ENCODE assay signal across 14 cellular contexts in the genomic region with DNA sequence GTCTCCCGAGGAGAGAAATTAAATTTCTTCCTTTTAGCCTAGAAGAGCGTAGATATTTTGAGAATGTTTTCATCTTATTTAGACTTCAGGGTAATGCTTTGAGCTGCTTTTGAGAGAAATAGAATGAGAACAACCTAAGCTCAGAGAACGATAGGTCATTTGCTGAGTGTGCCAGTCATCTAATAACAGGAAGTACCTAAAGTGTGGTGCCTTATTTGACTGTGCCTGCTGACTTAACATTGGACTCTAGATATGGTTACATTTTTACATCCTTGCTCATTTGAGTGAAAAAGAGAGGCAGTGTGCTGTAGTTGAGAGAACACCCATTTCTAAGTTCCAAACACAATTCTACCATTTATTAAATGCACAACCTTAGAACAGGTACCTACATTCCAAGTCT.
DNase-seq lines count a peak whose midpoint lies in the region; ATAC-seq and TF ChIP-seq lines count a peak whose summit lies in the region.
"Had no signal": no experiment of that assay in that cellular context is flagged by ENCODE, and none has a peak within 500 bp of the region (broad histone marks: within the 10 kb centered on the region; RNA-seq: fewer than 3 reads in every experiment).

No MANE protein-coding gene starts in this region.

- in situ Hi-C loops in GM13977 (cut with MboI; ENCODE audit: low pct_unique_long_range_greater_than_20kb, low sequenced_read_pairs, unreplicated experiment) = no loop called here

- ATAC-seq in GM19351 (IDR thresholded peaks at IDR 0.05; ENCODE audit: unreplicated experiment) (peak; percentile 78), HG02759 (IDR thresholded peaks at IDR 0.05; ENCODE audit: unreplicated experiment) (peak; percentile 98), HG03457 (IDR thresholded peaks at IDR 0.05; ENCODE audit: unreplicated experiment) (peak; percentile 90), right lobe of liver (no peak), left lobe of liver (no peak)
- ATAC-seq in activated T-helper 17 cell treated with anti-CD3 and anti-CD28 coated beads, Interleukin-2, amount 50 U/mL, for 72 hours (replicated peaks) = no peak

- H3K27me3 Mint-ChIP-seq in activated T-helper 17 cell treated with anti-CD3 and anti-CD28 coated beads, Interleukin-2, amount 50 U/mL, for 72 hours = no peaks in the 10 kb centered on the region

- no peak for TF ChIP-seq POLR2A in right lobe of liver (IDR thresholded peaks at IDR 0.05)

- no peak overlapping the region for H3K27ac Mint-ChIP-seq in activated T-helper 17 cell treated with anti-CD3 and anti-CD28 coated beads, Interleukin-2, amount 50 U/mL, for 72 hours
- H3K27ac Mint-ChIP-seq: nephron progenitor cell had no signal

- no peaks in the 10 kb centered on the region for H3K27me3 ChIP-seq in right lobe of liver

- no peak overlapping the region for H3K4me3 ChIP-seq in right lobe of liver

- H3K4me3 Mint-ChIP-seq in activated T-helper 17 cell treated with anti-CD3 and anti-CD28 coated beads, Interleukin-2, amount 50 U/mL, for 72 hours = no peak overlapping the region
- H3K4me3 Mint-ChIP-seq: nephron progenitor cell had no signal

- DNase-seq in GM13977 (ENCODE audit: low spot score) (peak; percentile 6), right lobe of liver (no peak), left lobe of liver (ENCODE audit: low spot score) (no peak), NCI-H510A treated with DMSO at 0.1 percent for 48 hours (lab: John Stamatoyannopoulos, UW) (no peak)
- DNase-seq: activated CD4-positive, CD25-positive, alpha-beta regulatory T cell treated with anti-CD3 and anti-CD28 coated beads, Interleukin-2, amount 50 U/mL, for 72 hours; activated naive CD4-positive, alpha-beta T cell; AML-193; kidney; nephron progenitor cell; stimulated activated CD4-positive, alpha-beta T cell treated with anti-CD3 and anti-CD28 coated beads, Interleukin-12 subunit alpha, Interleukin-12 subunit beta, amount 100 ng/mL, for 4 hours had no signal

- intact Hi-C loops in right lobe of liver (cut with DNase I) = no loop called here

- H3K36me3 Mint-ChIP-seq in activated T-helper 17 cell treated with anti-CD3 and anti-CD28 coated beads, Interleukin-2, amount 50 U/mL, for 72 hours (ENCODE audit: low read depth) = no peaks in the 10 kb centered on the region

- H3K4me1 ChIP-seq in right lobe of liver = no peaks in the 10 kb centered on the region

- WGBS in right lobe of liver (ENCODE audit: insufficient coverage, low coverage, low lambda C conversion rate, missing lambda C conversion rate) = 23% methylated on average over 3 of the region's 3 CpGs

- H3K27ac ChIP-seq in right lobe of liver = no peak overlapping the region

- no peaks in the 10 kb centered on the region for H3K9me3 ChIP-seq in right lobe of liver

- H3K9me3 Mint-ChIP-seq in activated T-helper 17 cell treated with anti-CD3 and anti-CD28 coated beads, Interleukin-2, amount 50 U/mL, for 72 hours = no peaks in the 10 kb centered on the region
- H3K9me3 Mint-ChIP-seq: nephron progenitor cell had no signal

- no peak for TF ChIP-seq CTCF in GM13977 (IDR thresholded peaks at IDR 0.05; ENCODE audit: extremely low read depth, insufficient read depth, missing control alignments)
- no peak for TF ChIP-seq CTCF in right lobe of liver (IDR thresholded peaks at IDR 0.05)

- H3K36me3 ChIP-seq in right lobe of liver = no peaks in the 10 kb centered on the region

- H3K4me1 Mint-ChIP-seq in activated T-helper 17 cell treated with anti-CD3 and anti-CD28 coated beads, Interleukin-2, amount 50 U/mL, for 72 hours = no peaks in the 10 kb centered on the region
- H3K4me1 Mint-ChIP-seq: nephron progenitor cell had no signal

Comparison
In these comparisons a context has a peak if more than half of its experiments do, and no peak if none do; other contexts are left out.
1. ATAC-seq: peak in GM19351 (single experiment), HG02759 (single experiment) and HG03457 (single experiment); none in activated T-helper 17 cell treated with anti-CD3 and anti-CD28 coated beads, Interleukin-2, amount 50 U/mL, for 72 hours (single experiment), right lobe of liver (0 of 4) and left lobe of liver (single experiment).